12 cellular contexts compared by ENCODE assay signal in genomic region chr2:212727751-212728150, GRCh38.
A peak's percentile ranks its signal among the peaks of the same experiment; 100 is the strongest.
DNase-seq lines count a peak whose midpoint lies in the region; ATAC-seq and TF ChIP-seq lines count a peak whose summit lies in the region.
"Had no signal": no experiment of that assay in that cellular context is flagged by ENCODE, and none has a peak within 500 bp of the region (broad histone marks: within the 10 kb centered on the region; RNA-seq: fewer than 3 reads in every experiment).

No MANE protein-coding gene starts in this region.

- no peak for TF ChIP-seq CTCF in foreskin keratinocyte (conservative IDR thresholded peaks at IDR 0.05)

- DNase-seq in foreskin keratinocyte: no peak
- no peak for DNase-seq in KBM-7
- no peak for DNase-seq in hypothalamus (lab: John Stamatoyannopoulos, UW)
- no peak for DNase-seq in NOMO-1 (lab: John Stamatoyannopoulos, UW; ENCODE audit: unreplicated experiment in 2 of 2)
- no peak for DNase-seq in mucosa of gallbladder (ENCODE audit: low spot score)
- DNase-seq: anterior cingulate cortex, DMS 273 treated with DMSO at 0.1 percent for 48 hours had no signal

- H3K4me1 ChIP-seq in foreskin keratinocyte: peaks cover 6% of the 10 kb centered on the region

- peak overlapping the region; percentile 39 for H3K27ac ChIP-seq in foreskin keratinocyte
- H3K27ac ChIP-seq: esophagus muscularis mucosa had no signal

- in situ Hi-C loops in KBM-7 (cut with MboI; ENCODE audit: low pct_unique_long_range_greater_than_20kb, low sequenced_read_pairs): no loop called here

- H3K27me3 ChIP-seq in foreskin keratinocyte: no peaks in the 10 kb centered on the region
- H3K27me3 ChIP-seq: esophagus muscularis mucosa had no signal

- ATAC-seq in GM18861 (IDR thresholded peaks at IDR 0.05; ENCODE audit: unreplicated experiment) (peak; percentile 45), GM21423 (IDR thresholded peaks at IDR 0.05; ENCODE audit: unreplicated experiment) (peak; percentile 52), HG03108 (IDR thresholded peaks at IDR 0.05; ENCODE audit: unreplicated experiment) (peak; percentile 51), foreskin keratinocyte (no peak)
- ATAC-seq: WTC11 had no signal
